Comparison of ENCODE assay signal across 8 cellular contexts in the genomic region with DNA sequence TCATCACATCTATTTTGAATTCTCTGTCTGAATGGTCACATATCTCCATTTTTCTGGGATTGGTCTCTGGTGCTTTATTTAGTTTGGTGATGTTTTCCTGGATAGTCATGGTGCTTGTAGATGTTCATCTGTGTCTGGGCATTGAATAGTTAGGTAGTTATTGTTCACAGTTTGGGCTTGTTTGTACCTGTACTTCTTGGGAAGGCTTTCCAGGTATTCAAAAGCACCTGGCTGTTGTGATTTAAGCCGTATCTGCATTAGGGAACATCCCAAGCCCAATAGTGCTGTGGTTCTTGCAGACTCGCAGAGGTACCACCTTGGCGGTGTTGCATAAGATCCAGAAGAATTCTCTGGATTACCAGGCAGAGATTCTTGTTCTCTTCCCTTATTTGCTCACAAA. TPM values are rescaled to one million over a fixed set of nuclear protein-coding genes. Genes with fewer than 3 reads are reported as not detected.
"Had no signal": no experiment of that assay in that cellular context is flagged by ENCODE, and none has a peak within 500 bp of the region (broad histone marks: within the 10 kb centered on the region; RNA-seq: fewer than 3 reads in every experiment).

No MANE protein-coding gene starts in this region.

- H3K27ac ChIP-seq: HL-60 had no signal

- H2AFZ ChIP-seq: GM23338 had no signal

- DNase-seq: H9, HCEC 1CT had no signal

- H3K4me3 ChIP-seq: GM23338 had no signal

- ATAC-seq: GM23338, HepG2 had no signal

- H3K4me2 ChIP-seq: GM23338 had no signal

- FAIRE-seq: H1, H54, HepG2 had no signal

RNA-seq across cellular contexts. Expression of gene COL4A5, which starts 44.6 kb away (rescaled TPM):
- polyA plus RNA-seq: IgD-negative memory B cell had no signal

RNA-seq across cellular contexts. Expression of gene COL4A6, which starts 46.0 kb away (rescaled TPM):
- polyA plus RNA-seq: IgD-negative memory B cell had no signal
